Comparison of ENCODE assay signal across 17 cellular contexts in genomic region chr1:100796046-100796445, GRCh38.
"Had no signal": no experiment of that assay in that cellular context is flagged by ENCODE, and none has a peak within 500 bp of the region (broad histone marks: within the 10 kb centered on the region; RNA-seq: fewer than 3 reads in every experiment).

No MANE protein-coding gene starts in this region.

- H3K27me3 ChIP-seq: colonic mucosa, esophagus muscularis mucosa, foreskin keratinocyte, gastroesophageal sphincter, heart left ventricle, hepatocyte, left lung had no signal

- DNase-seq: colonic mucosa; cortex of kidney; effector CD8-positive, alpha-beta T cell; effector memory CD8-positive, alpha-beta T cell; foreskin keratinocyte; heart left ventricle; left cardiac atrium; left lung; left ventricle myocardium superior; lower lobe of right lung; mesenchymal stem cell; mucosa of descending colon; naive B cell; naive thymus-derived CD8-positive, alpha-beta T cell had no signal

- H3K4me1 ChIP-seq: colonic mucosa, foreskin keratinocyte, lower lobe of right lung had no signal

- H3K36me3 ChIP-seq: colonic mucosa, esophagus muscularis mucosa, gastroesophageal sphincter, heart left ventricle, left lung, lower lobe of right lung had no signal

- H3K4me3 ChIP-seq: colonic mucosa, esophagus muscularis mucosa, gastroesophageal sphincter, heart left ventricle, hepatocyte, left lung, lower lobe of right lung, mucosa of descending colon had no signal

- H3K9me3 ChIP-seq: colonic mucosa, lower lobe of right lung had no signal

- H3K27ac ChIP-seq: colonic mucosa, esophagus muscularis mucosa, foreskin keratinocyte, gastroesophageal sphincter, heart left ventricle, hepatocyte, left lung, lower lobe of right lung had no signal
